16 cellular contexts compared by ENCODE assay signal in genomic region chr12:71159260-71159659, GRCh38. TPM values are rescaled to one million over a fixed set of nuclear protein-coding genes. Genes with fewer than 3 reads are reported as not detected.
DNase-seq lines count a peak whose midpoint lies in the region; ATAC-seq and TF ChIP-seq lines count a peak whose summit lies in the region.
"Had no signal": no experiment of that assay in that cellular context is flagged by ENCODE, and none has a peak within 500 bp of the region (broad histone marks: within the 10 kb centered on the region; RNA-seq: fewer than 3 reads in every experiment).

No MANE protein-coding gene starts in this region.

- peaks cover 14% of the 10 kb centered on the region for H3K79me2 ChIP-seq in hepatocyte

- no peaks in the 10 kb centered on the region for H4K20me1 ChIP-seq in hepatocyte (ENCODE audit: insufficient read depth, poor library complexity, severe bottlenecking)
- H4K20me1 ChIP-seq: BLaER1 treated with 17β-estradiol and CSF1 and Interleukin-3, amounts not matched to agents 10 nM and 100 nM had no signal

- intact Hi-C loops in Calu3 (cut with micrococcal nuclease; ENCODE audit: unreplicated experiment) (loop anchor here (2.0 to 5.0 kb wide), 2 partner anchors 20 to 407 kb away; no protein-coding TSS in a partner anchor), left ventricle myocardium superior (cut with micrococcal nuclease) (no loop called here), uterus (cut with DNase I; ENCODE audit: low total_unique reads) (no loop called here)

- no peak for TF ChIP-seq POLR2A in uterus (IDR thresholded peaks at IDR 0.05)

- peak overlapping the region; percentile 96 for H3K27ac ChIP-seq in hepatocyte
- no peak overlapping the region for H3K27ac ChIP-seq in uterus
- H3K27ac ChIP-seq: BLaER1 treated with 17β-estradiol and CSF1 and Interleukin-3, amounts not matched to agents 10 nM and 100 nM; RWPE1 had no signal

- no peak for TF ChIP-seq CTCF in Calu3 (IDR thresholded peaks at IDR 0.05; ENCODE audit: unreplicated experiment)
- no peak for TF ChIP-seq CTCF in hepatocyte (IDR thresholded peaks at IDR 0.05; ENCODE audit: poor library complexity)
- no peak for TF ChIP-seq CTCF in uterus (IDR thresholded peaks at IDR 0.05)

- no peak overlapping the region for H3K4me3 ChIP-seq in hepatocyte
- H3K4me3 ChIP-seq in uterus = no peak overlapping the region
- H3K4me3 ChIP-seq: BLaER1 treated with 17β-estradiol and CSF1 and Interleukin-3, amounts not matched to agents 10 nM and 100 nM had no signal

- peaks cover 69% of the 10 kb centered on the region for H3K36me3 Mint-ChIP-seq in Calu3 (ENCODE audit: insufficient read depth, unreplicated experiment)

- H3K36me3 ChIP-seq in hepatocyte (replicated peaks; ENCODE audit: insufficient read depth, low read depth) (no peaks in the 10 kb centered on the region), uterus (no peaks in the 10 kb centered on the region)
- H3K36me3 ChIP-seq: BLaER1 treated with 17β-estradiol and CSF1 and Interleukin-3, amounts not matched to agents 10 nM and 100 nM had no signal

- no peak for ATAC-seq in left ventricle myocardium superior

- H3K27me3 ChIP-seq in hepatocyte (no peaks in the 10 kb centered on the region), uterus (no peaks in the 10 kb centered on the region)
- H3K27me3 ChIP-seq: BLaER1 treated with 17β-estradiol and CSF1 and Interleukin-3, amounts not matched to agents 10 nM and 100 nM had no signal

- peaks cover 46% of the 10 kb centered on the region for H3K4me1 ChIP-seq in hepatocyte (ENCODE audit: insufficient read depth)
- H3K4me1 ChIP-seq in uterus = no peaks in the 10 kb centered on the region
- H3K4me1 ChIP-seq: BLaER1 treated with 17β-estradiol and CSF1 and Interleukin-3, amounts not matched to agents 10 nM and 100 nM had no signal

- no peaks in the 10 kb centered on the region for H3K27me3 Mint-ChIP-seq in Calu3 (ENCODE audit: unreplicated experiment)

- no peaks in the 10 kb centered on the region for H3K9me3 Mint-ChIP-seq in Calu3 (ENCODE audit: low read depth, unreplicated experiment)
- H3K9me3 Mint-ChIP-seq: H9 had no signal

- peak overlapping the region; percentile 88 for H3K27ac Mint-ChIP-seq in Calu3 (ENCODE audit: unreplicated experiment)
- H3K27ac Mint-ChIP-seq: H9 had no signal

- H3K9me2 ChIP-seq in hepatocyte (replicated peaks; ENCODE audit: insufficient read depth) = no peaks in the 10 kb centered on the region

- no TSS peak for BruUV-seq in Calu3 (replicated peaks; lab: Mats Ljungman, UMichigan)

- CTCF ChIA-PET in Calu3 (lab: Charles Lee) = interaction anchor here (1.0 kb wide), 1 partner anchor 20 kb away, joined by 3 read pairs; no protein-coding TSS in a partner anchor

- H2AFZ ChIP-seq in hepatocyte = no peak overlapping the region

- H3K4me2 ChIP-seq in hepatocyte = peak overlapping the region; percentile 64
- H3K4me2 ChIP-seq: BLaER1 treated with 17β-estradiol and CSF1 and Interleukin-3, amounts not matched to agents 10 nM and 100 nM had no signal

- H3K9me3 ChIP-seq in hepatocyte (ENCODE audit: low read depth) (no peaks in the 10 kb centered on the region), uterus (no peaks in the 10 kb centered on the region)
- H3K9me3 ChIP-seq: BLaER1 treated with 17β-estradiol and CSF1 and Interleukin-3, amounts not matched to agents 10 nM and 100 nM had no signal

- H3K4me1 Mint-ChIP-seq in Calu3 (ENCODE audit: low read depth, unreplicated experiment) = peaks cover 70% of the 10 kb centered on the region

- DNase-seq in Calu3 (no peak), NCI-H146 treated with DMSO at 0.1 percent for 48 hours (lab: John Stamatoyannopoulos, UW; ENCODE audit: unreplicated experiment) (peak; percentile 13), hepatocyte (ENCODE audit: low spot score) (no peak), pons (ENCODE audit: low spot score) (peak; percentile 42), left ventricle myocardium superior (no peak), uterus (no peak)
- no peak for DNase-seq in activated naive CD4-positive, alpha-beta T cell treated with Interleukin-2 at 50 U/mL for 16 hours
- DNase-seq: DND-41, GDM1, H9, Karpas-422, NCI-H1436 treated with DMSO at 0.1 percent for 48 hours, NCI-H2107, NCI-H446 treated with DMSO at 0.1 percent for 48 hours had no signal

- peak overlapping the region; percentile 24 for H3K4me3 Mint-ChIP-seq in Calu3 (ENCODE audit: low read depth, unreplicated experiment)
- H3K4me3 Mint-ChIP-seq: H9 had no signal

RNA-seq across cellular contexts. Expression of gene TSPAN8, which starts 1.5 kb away (rescaled TPM):
- 289 and 384 TPM in 2 replicates for total RNA-seq in Calu3 (2022)
- 639 and 683 TPM in 2 replicates for total RNA-seq in hepatocyte
- polyA plus RNA-seq in hepatocyte = 292 and 312 TPM in 2 replicates
- not detected for total RNA-seq in left ventricle myocardium superior
- total RNA-seq in uterus = 10 to 100 TPM in 1 of 4 donors, 1 to 10 TPM in 1, under 1 TPM in 2; 0.29 to 16.3 (median 1.6) TPM
- total RNA-seq: H9 had no signal

Comparison
In these comparisons a context has a peak if more than half of its experiments do, and no peak if none do; other contexts are left out.
1. DNase-seq: peak in NCI-H146 treated with DMSO at 0.1 percent for 48 hours (single experiment) and pons (single experiment); none in Calu3 (single experiment), hepatocyte (single experiment), left ventricle myocardium superior (single experiment), activated naive CD4-positive, alpha-beta T cell treated with Interleukin-2 at 50 U/mL for 16 hours (single experiment) and uterus (0 of 2).
2. RNA of gene TSPAN8, which starts 1.5 kb away (total RNA-seq): 639 to 683 TPM in hepatocyte and 289 to 384 TPM in Calu3; 0.29 to 16.3 TPM in uterus and not detected in left ventricle myocardium superior (single experiment); every median in the first group is over 10 times any median in the second.